34 cellular contexts compared by ENCODE assay signal in genomic region chr1:244066954-244067716, GRCh38. TPM values are rescaled to one million over a fixed set of nuclear protein-coding genes. Genes with fewer than 3 reads are reported as not detected.
DNase-seq lines count a peak whose midpoint lies in the region; ATAC-seq, FAIRE-seq and TF ChIP-seq lines count a peak whose summit lies in the region.
"Had no signal": no experiment of that assay in that cellular context is flagged by ENCODE, and none has a peak within 500 bp of the region (broad histone marks: within the 10 kb centered on the region; RNA-seq: fewer than 3 reads in every experiment).

No MANE protein-coding gene starts in this region.

- peak overlapping the region; percentile 43 for H3K4me3 Mint-ChIP-seq in Calu3 (ENCODE audit: low read depth, unreplicated experiment)
- H3K4me3 Mint-ChIP-seq in HFFc6 = peak overlapping the region; percentile 20; the same call in 1 of the 2 replicates
- H3K4me3 Mint-ChIP-seq: activated naive CD8-positive, alpha-beta T cell treated with anti-CD3 and anti-CD28 coated beads, Interleukin-2, amount 10 ng/mL, durations not matched to agents 7 days and 5 days; CD8-positive, alpha-beta memory T cell; central memory CD8-positive, alpha-beta T cell; natural killer cell; T-helper 17 cell had no signal

- RAD21 ChIA-PET in GM12878 (lab: Charles Lee; ENCODE audit: unreplicated experiment) = no interaction called here

- H3K9me3 ChIP-seq in GM12878 (replicated peaks; ENCODE audit: control insufficient read depth, insufficient read depth, low read length) (no peaks in the 10 kb centered on the region), suprapubic skin (no peaks in the 10 kb centered on the region)
- H3K9me3 ChIP-seq: ascending aorta, BE2C, left ventricle myocardium inferior, MG63, pancreas, spleen had no signal

- WGBS in GM12878 (ENCODE audit: insufficient coverage, insufficient replicate concordance, low lambda C conversion rate, missing lambda C conversion rate) = 69% methylated on average over 26 of the region's 26 CpGs
- WGBS in mesendoderm (ENCODE audit: extremely low coverage, insufficient coverage, low lambda C conversion rate) = no CpG with 5 or more reads among the region's 26 CpGs
- 75% methylated on average over 26 of the region's 26 CpGs for WGBS in suprapubic skin

- no peak overlapping the region for H3K23ac ChIP-seq in mesendoderm (ENCODE audit: low read length)

- no peak overlapping the region for H2AFZ ChIP-seq in GM12878 (ENCODE audit: control insufficient read depth, low read depth, low read length)

- DNase-seq in Calu3 (peak; percentile 30), HFFc6 (no peak), GM12878 (ENCODE audit: low read depth, low spot score) (no peak), mesendoderm (peak; percentile 18), suprapubic skin (ENCODE audit: low spot score in 2 of 2) (no peak), ureter (ENCODE audit: low spot score) (no peak), Kasumi-1 (lab: John Stamatoyannopoulos, UW) (no peak)
- DNase-seq: activated CD4-positive, alpha-beta T cell treated with anti-CD3 and anti-CD28 coated beads for 48 hours; activated gamma-delta T cell; activated naive CD8-positive, alpha-beta T cell treated with anti-CD3 and anti-CD28 coated beads, Interleukin-2, amount 10 ng/mL, durations not matched to agents 7 days and 5 days; activated T-cell treated with anti-CD3 and anti-CD28 coated beads, Interleukin-2, amount 50 U/mL, for 1 hour; BE2C; CD8-positive, alpha-beta memory T cell; GDM1; hypothalamus; KBM-7; left ventricle myocardium inferior; MG63; natural killer cell; NCI-H1417 treated with DMSO at 0.1 percent for 48 hours; NCI-H2081 treated with DMSO at 0.1 percent for 48 hours; NCI-H446; NCI-H82; spleen; T-helper 17 cell; trophoblast cell had no signal

- TF ChIP-seq CTCF in Calu3 (IDR thresholded peaks at IDR 0.05; ENCODE audit: unreplicated experiment) = no peak
- TF ChIP-seq CTCF in HFFc6 (IDR thresholded peaks at IDR 0.05) = no peak
- TF ChIP-seq CTCF in GM12878 (IDR thresholded peaks at IDR 0.05 in 2 of 3, conservative IDR thresholded peaks at IDR 0.05 in 1 of 3; ENCODE audit: control insufficient read depth in 2 of 3, extremely low read depth in 1 of 3, insufficient read depth in 1 of 3, low read depth in 3 of 3, low read length in 3 of 3) = no peak
- no peak for TF ChIP-seq CTCF in suprapubic skin (IDR thresholded peaks at IDR 0.05)

- H4K8ac ChIP-seq in mesendoderm (ENCODE audit: low read depth, low read length) = no peak overlapping the region

- TF ChIP-seq RAD21 in GM12878 (IDR thresholded peaks at IDR 0.05; ENCODE audit: insufficient read depth, low read depth, low read length) = no peak

- H4K5ac ChIP-seq in mesendoderm (ENCODE audit: low read length) = no peak overlapping the region

- SMC1A ChIA-PET in GM12878 (lab: Charles Lee; ENCODE audit: uncharacterized antibody, unreplicated experiment) = no interaction called here

- ATAC-seq in GM12878 (peak; percentile 65), GM19397 (IDR thresholded peaks at IDR 0.05; ENCODE audit: unreplicated experiment) (no peak)
- ATAC-seq: natural killer cell, right cardiac atrium, T-helper 17 cell had no signal

- in situ Hi-C loops in GM12878 (cut with MboI) = no loop called here

- no peak for TF ChIP-seq POLR2A in GM12878 (IDR thresholded peaks at IDR 0.05; ENCODE audit: low read depth, low read length)
- TF ChIP-seq POLR2A in suprapubic skin (IDR thresholded peaks at IDR 0.05) = no peak

- H2BK120ac ChIP-seq in mesendoderm (ENCODE audit: low read depth, low read length) = no peak overlapping the region

- H3K4me1 Mint-ChIP-seq in Calu3 (ENCODE audit: low read depth, unreplicated experiment) (peaks cover 45% of the 10 kb centered on the region), HFFc6 (ENCODE audit: low read depth) (peaks cover 40% of the 10 kb centered on the region)
- H3K4me1 Mint-ChIP-seq: CD8-positive, alpha-beta memory T cell; central memory CD8-positive, alpha-beta T cell; natural killer cell had no signal

- intact Hi-C loops in Calu3 (cut with micrococcal nuclease; ENCODE audit: unreplicated experiment) (loop anchor here (10.0 kb wide), 1 partner anchor 352 kb away; no protein-coding TSS in a partner anchor), GM12878 (cut with micrococcal nuclease; ENCODE audit: unreplicated experiment) (no loop called here)

- H3K56ac ChIP-seq in mesendoderm (ENCODE audit: low read length) = no peak overlapping the region

- H3K36me3 ChIP-seq in GM12878 (ENCODE audit: control insufficient read depth in 2 of 2, insufficient read depth in 2 of 2, low read length in 1 of 2) (no peaks in the 10 kb centered on the region), mesendoderm (ENCODE audit: control insufficient read depth, insufficient read depth, low read length) (no peaks in the 10 kb centered on the region), suprapubic skin (no peaks in the 10 kb centered on the region)
- H3K36me3 ChIP-seq: ascending aorta, BE2C, left ventricle myocardium inferior, MG63, pancreas, spleen had no signal

- H2AK5ac ChIP-seq in mesendoderm (ENCODE audit: low read length) = no peak overlapping the region

- no peaks in the 10 kb centered on the region for H3K79me2 ChIP-seq in GM12878 (ENCODE audit: control insufficient read depth, insufficient read depth, low read length)
- H3K79me2 ChIP-seq in mesendoderm (ENCODE audit: control insufficient read depth, insufficient read depth, low read length) = no peaks in the 10 kb centered on the region

- no peaks in the 10 kb centered on the region for H3K4me1 ChIP-seq in GM12878 (ENCODE audit: control insufficient read depth, insufficient read depth, low read length)
- H3K4me1 ChIP-seq in mesendoderm (ENCODE audit: control insufficient read depth, low read depth, low read length) = no peaks in the 10 kb centered on the region
- peaks cover 7% of the 10 kb centered on the region for H3K4me1 ChIP-seq in suprapubic skin
- H3K4me1 ChIP-seq: ascending aorta, BE2C, left ventricle myocardium inferior had no signal

- no peak overlapping the region for H3K18ac ChIP-seq in mesendoderm (ENCODE audit: low read length)

- no peak for FAIRE-seq in GM12878 (lab: Jason Lieb, UNC)
- FAIRE-seq: endothelial cell of umbilical vein, islet of Langerhans, pancreas had no signal

- CTCF ChIA-PET in Calu3 (lab: Charles Lee) (interaction anchor here (0.5 to 1.2 kb wide), 4 partner anchors 10 to 349 kb away, joined by 3 read pairs; no protein-coding TSS in a partner anchor), GM12878 (lab: Yijun Ruan, JAX) (no interaction called here)

- H3K27me3 ChIP-seq in GM12878 (replicated peaks in 1 of 2; ENCODE audit: control insufficient read depth in 2 of 2, insufficient read depth in 2 of 2, low read length in 1 of 2) = no peaks in the 10 kb centered on the region; a peak in 3 of 4 replicates
- H3K27me3 ChIP-seq in mesendoderm (ENCODE audit: insufficient read depth, low read length, poor library complexity) = no peaks in the 10 kb centered on the region
- H3K27me3 ChIP-seq in suprapubic skin = peaks cover 5% of the 10 kb centered on the region
- H3K27me3 ChIP-seq: ascending aorta, BE2C, MG63, pancreas, spleen had no signal

- H3K27ac ChIP-seq in GM12878 (ENCODE audit: control insufficient read depth, insufficient read depth) (no peak overlapping the region), mesendoderm (ENCODE audit: low read depth, low read length) (no peak overlapping the region), suprapubic skin (no peak overlapping the region)
- H3K27ac ChIP-seq: ascending aorta, left ventricle myocardium inferior, pancreas, SK-N-MC, spleen had no signal

- H3K4me2 ChIP-seq in GM12878 (ENCODE audit: control insufficient read depth, insufficient read depth) = no peak overlapping the region
- no peak overlapping the region for H3K4me2 ChIP-seq in mesendoderm (ENCODE audit: low read length)

- H3K9me3 Mint-ChIP-seq in Calu3 (ENCODE audit: low read depth, unreplicated experiment) (no peaks in the 10 kb centered on the region), HFFc6 (no peaks in the 10 kb centered on the region)
- H3K9me3 Mint-ChIP-seq: activated naive CD8-positive, alpha-beta T cell treated with anti-CD3 and anti-CD28 coated beads, Interleukin-2, amount 10 ng/mL, durations not matched to agents 7 days and 5 days; CD8-positive, alpha-beta memory T cell; central memory CD8-positive, alpha-beta T cell; natural killer cell had no signal

- POLR2A ChIA-PET in GM12878 (lab: Charles Lee) = no interaction called here

- no peak overlapping the region for H3K4ac ChIP-seq in mesendoderm (ENCODE audit: low read depth, low read length)

- no peaks in the 10 kb centered on the region for H4K20me1 ChIP-seq in GM12878 (ENCODE audit: control insufficient read depth, insufficient read depth)

- no peaks in the 10 kb centered on the region for H3K79me1 ChIP-seq in mesendoderm (ENCODE audit: low read length)

- H3K9ac ChIP-seq in GM12878 (ENCODE audit: control insufficient read depth, insufficient read depth, low read length) = no peak overlapping the region
- H3K9ac ChIP-seq in mesendoderm (ENCODE audit: low read length) = no peak overlapping the region

- H2BK5ac ChIP-seq in mesendoderm (ENCODE audit: low read length) = no peak overlapping the region

- no peak overlapping the region for H2BK15ac ChIP-seq in mesendoderm (replicated peaks; ENCODE audit: low read depth)

- H3K4me3 ChIP-seq in GM12878 (no peak overlapping the region), mesendoderm (ENCODE audit: low read length) (no peak overlapping the region), suprapubic skin (no peak overlapping the region)
- H3K4me3 ChIP-seq: ascending aorta, left ventricle myocardium inferior, MG63, pancreas, SK-N-MC, spleen had no signal

- BruUV-seq in Calu3 (replicated peaks; lab: Mats Ljungman, UMichigan) = no TSS peak
- BruUV-seq in GM12878 (replicated peaks; lab: Mats Ljungman, UMichigan) = no TSS peak

- peak overlapping the region; percentile 57 for H3K27ac Mint-ChIP-seq in Calu3 (ENCODE audit: unreplicated experiment)
- no peak overlapping the region for H3K27ac Mint-ChIP-seq in HFFc6
- H3K27ac Mint-ChIP-seq: activated naive CD8-positive, alpha-beta T cell treated with anti-CD3 and anti-CD28 coated beads, Interleukin-2, amount 10 ng/mL, durations not matched to agents 7 days and 5 days; natural killer cell; T-helper 17 cell had no signal

- no peak for TF ChIP-seq EP300 in GM12878 (IDR thresholded peaks at IDR 0.05; ENCODE audit: borderline replicate concordance in 1 of 2, control insufficient read depth in 1 of 2, low read depth in 2 of 2, low read length in 2 of 2)
- TF ChIP-seq EP300 in suprapubic skin (IDR thresholded peaks at IDR 0.05) = no peak

- H3K27me3 Mint-ChIP-seq in Calu3 (ENCODE audit: unreplicated experiment) = no peaks in the 10 kb centered on the region
- peaks cover 5% of the 10 kb centered on the region; the same call in 1 of the 2 replicates for H3K27me3 Mint-ChIP-seq in HFFc6 (ENCODE audit: insufficient read depth)
- H3K27me3 Mint-ChIP-seq: activated naive CD8-positive, alpha-beta T cell treated with anti-CD3 and anti-CD28 coated beads, Interleukin-2, amount 10 ng/mL, durations not matched to agents 7 days and 5 days; T-helper 17 cell had no signal

- peaks cover 4% of the 10 kb centered on the region for H3K36me3 Mint-ChIP-seq in Calu3 (ENCODE audit: insufficient read depth, unreplicated experiment)
- H3K36me3 Mint-ChIP-seq in HFFc6 (ENCODE audit: low read depth) = no peaks in the 10 kb centered on the region
- H3K36me3 Mint-ChIP-seq: activated naive CD8-positive, alpha-beta T cell treated with anti-CD3 and anti-CD28 coated beads, Interleukin-2, amount 10 ng/mL, durations not matched to agents 7 days and 5 days; natural killer cell had no signal

RNA-seq across cellular contexts. Expression of gene ZBTB18, which starts 16.1 kb away (rescaled TPM):
- total RNA-seq in Calu3 (2022) (35.8 and 37.8 TPM in 2 replicates), GM12878 (2014; rRNA removed) (6.8 and 7.8 TPM in 2 replicates), GM12878 (2014; rRNA removed; fragmentation: Illumina TruSeq; extraction: Trizol) (5.7 and 5.8 TPM in 2 replicates), GM12878 (2021) (7.8 and 8.5 TPM in 2 replicates), suprapubic skin (10 to 100 TPM in 3 of 4 donors, 1 to 10 TPM in 1; 6.7 to 14.7 (median 11.8) TPM), ureter (14.2 TPM)
- total RNA-seq in HFFc6 (2021; fragmentation: NEBNext Ultra II Directional; extraction: Animal tissue kit (Norgen Biotek cat#: 25700)) = 10 to 100 TPM; 19.4 to 24.5 (median 22.0) TPM
- total RNA-seq in GM12878 (2013; cell fraction: nucleolus; rRNA removed) = 9.2 and 9.4 TPM in 2 replicates
- 4.7 TPM for polyA plus RNA-seq in GM12878 (2011; ENCODE audit: low read depth)
- polyA plus RNA-seq in GM12878 (2011; rRNA removed) (8.6 and 10.4 TPM in 2 replicates), GM12878 (2014; fragmentation: Illumina TruSeq; extraction: Trizol) (6.5 and 6.8 TPM in 2 replicates), GM12878 (2014; fragmentation: Nextera tagmentation; extraction: Ambion mirVana) (1 to 10 TPM in 1 of 2 experiments, under 1 TPM in 1; 0.98 to 1.3 TPM), GM12878 (2014; rRNA removed) (5.9 and 6.7 TPM in 2 replicates), GM12878 (2016; fragmentation: Nextera tagmentation; extraction: Ambion mirVana) (under 1 TPM; 0.27 to 0.37 TPM)
- polyA plus RNA-seq in GM12878 (2011; cell fraction: cytosol; rRNA removed) = 5.3 and 6.4 TPM in 2 replicates
- 17.4 and 21.7 TPM in 2 replicates for polyA plus RNA-seq in GM12878 (2011; cell fraction: nucleus; rRNA removed)
- 8.1 and 8.5 TPM in 2 replicates for polyA plus RNA-seq in GM12878 (2012)
- 9.8 and 11.1 TPM in 2 replicates for polyA minus RNA-seq in GM12878 (2011; rRNA and poly(A)+ RNA removed)
- polyA minus RNA-seq in GM12878 (2011; cell fraction: cytosol; rRNA and poly(A)+ RNA removed) = 4.0 and 4.4 TPM in 2 replicates
- 4.7 and 8.8 TPM in 2 replicates for polyA minus RNA-seq in GM12878 (2011; cell fraction: nucleus; rRNA and poly(A)+ RNA removed)
- polyA plus RNA-seq in mesendoderm (2013, experiment 1 of 2) = 5.9 TPM
- 5.8 TPM for polyA plus RNA-seq in mesendoderm (2013, experiment 2 of 2)

Comparison
In these comparisons a context has a peak if more than half of its experiments do, and no peak if none do; other contexts are left out.
1. DNase-seq: peak in Calu3 (single experiment) and mesendoderm (single experiment); none in HFFc6 (single experiment), GM12878 (single experiment), suprapubic skin (0 of 2), ureter (single experiment) and Kasumi-1 (0 of 2).